ENCODE assay signal across 1 cellular context in the genomic region with DNA sequence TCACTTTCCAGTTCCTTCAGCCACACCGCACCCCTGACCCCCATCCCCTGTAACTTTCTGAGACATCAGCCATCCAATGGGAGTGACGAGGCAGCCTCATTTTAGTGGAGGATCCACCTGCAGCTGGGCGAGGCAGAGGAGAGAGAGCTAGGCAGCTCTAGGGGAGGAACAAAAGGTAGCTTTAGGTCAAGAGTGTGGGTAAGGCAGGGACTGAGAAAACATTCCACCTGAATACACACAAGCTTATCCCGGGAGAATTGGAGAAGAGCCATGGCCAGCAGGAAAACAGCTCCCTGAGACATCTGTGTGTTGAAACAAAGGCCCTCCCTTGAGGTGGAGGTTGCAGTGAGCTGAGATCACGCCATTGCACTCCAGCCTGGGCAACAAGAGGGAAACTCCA.
TF ChIP-seq lines count a peak whose summit lies in the region.

No MANE protein-coding gene starts in this region.

TF ChIP-seq in WTC11, 78 proteins besides CTCF, POLR2A, EP300 and RAD21 (continued from another document):
- TF ChIP-seq, protein P1, sequence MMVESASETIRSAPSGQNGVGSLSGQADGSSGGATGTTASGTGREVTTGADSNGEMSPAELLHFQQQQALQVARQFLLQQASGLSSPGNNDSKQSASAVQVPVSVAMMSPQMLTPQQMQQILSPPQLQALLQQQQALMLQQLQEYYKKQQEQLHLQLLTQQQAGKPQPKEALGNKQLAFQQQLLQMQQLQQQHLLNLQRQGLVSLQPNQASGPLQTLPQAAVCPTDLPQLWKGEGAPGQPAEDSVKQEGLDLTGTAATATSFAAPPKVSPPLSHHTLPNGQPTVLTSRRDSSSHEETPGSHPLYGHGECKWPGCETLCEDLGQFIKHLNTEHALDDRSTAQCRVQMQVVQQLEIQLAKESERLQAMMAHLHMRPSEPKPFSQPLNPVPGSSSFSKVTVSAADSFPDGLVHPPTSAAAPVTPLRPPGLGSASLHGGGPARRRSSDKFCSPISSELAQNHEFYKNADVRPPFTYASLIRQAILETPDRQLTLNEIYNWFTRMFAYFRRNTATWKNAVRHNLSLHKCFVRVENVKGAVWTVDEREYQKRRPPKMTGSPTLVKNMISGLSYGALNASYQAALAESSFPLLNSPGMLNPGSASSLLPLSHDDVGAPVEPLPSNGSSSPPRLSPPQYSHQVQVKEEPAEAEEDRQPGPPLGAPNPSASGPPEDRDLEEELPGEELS (CRISPR knock-in tag; IDR thresholded peaks at IDR 0.05): no peak
